Comparison of ENCODE assay signal across 12 cellular contexts in genomic region chr3:10198226-10198625, GRCh38. TPM values are rescaled to one million over a fixed set of nuclear protein-coding genes. Genes with fewer than 3 reads are reported as not detected.
DNase-seq lines count a peak whose midpoint lies in the region; ATAC-seq and TF ChIP-seq lines count a peak whose summit lies in the region.
"Had no signal": no experiment of that assay in that cellular context is flagged by ENCODE, and none has a peak within 500 bp of the region (broad histone marks: within the 10 kb centered on the region; RNA-seq: fewer than 3 reads in every experiment).

No MANE protein-coding gene starts in this region.

- CTCF ChIA-PET in T-cell (lab: Charles Lee): no interaction called here

- peak overlapping the region in 1 of 5 donors; percentile 16 for H3K9ac ChIP-seq in subcutaneous abdominal adipose tissue (ENCODE audit: low read length in 5 of 5)

- H3K9me3 Mint-ChIP-seq in activated CD4-positive, alpha-beta T cell treated with anti-CD3 and anti-CD28 coated beads, Interleukin-2, amount 10 ng/mL, durations not matched to agents 24 days and 14 days: no peaks in the 10 kb centered on the region
- no peaks in the 10 kb centered on the region for H3K9me3 Mint-ChIP-seq in T-cell
- H3K9me3 Mint-ChIP-seq: nephron progenitor cell had no signal

- no peaks in the 10 kb centered on the region for H3K27me3 ChIP-seq in esophagus squamous epithelium
- H3K27me3 ChIP-seq in subcutaneous abdominal adipose tissue (ENCODE audit: control insufficient read depth in 5 of 5, insufficient read depth in 4 of 5, low read length in 5 of 5): no peaks in the 10 kb centered on the region
- H3K27me3 ChIP-seq in prostate gland (replicated peaks; ENCODE audit: insufficient read depth): no peaks in the 10 kb centered on the region
- H3K27me3 ChIP-seq: cardiac muscle cell had no signal

- H3K4me3 Mint-ChIP-seq in activated CD4-positive, alpha-beta T cell treated with anti-CD3 and anti-CD28 coated beads, Interleukin-2, amount 10 ng/mL, durations not matched to agents 24 days and 14 days: peak overlapping the region; percentile 61
- H3K4me3 Mint-ChIP-seq in T-cell: peak overlapping the region in 1 of 3 donors; percentile 55

- H3K4me3 ChIP-seq in esophagus squamous epithelium (no peak overlapping the region), subcutaneous abdominal adipose tissue (ENCODE audit: low read depth in 1 of 5, low read length in 5 of 5) (no peak overlapping the region), prostate gland (no peak overlapping the region)
- H3K4me3 ChIP-seq: cardiac muscle cell had no signal

- TF ChIP-seq POLR2A in esophagus squamous epithelium (IDR thresholded peaks at IDR 0.05): no peak
- no peak for TF ChIP-seq POLR2A in prostate gland (IDR thresholded peaks at IDR 0.05)

- no peaks in the 10 kb centered on the region for H3K27me3 Mint-ChIP-seq in activated CD4-positive, alpha-beta T cell treated with anti-CD3 and anti-CD28 coated beads, Interleukin-2, amount 10 ng/mL, durations not matched to agents 24 days and 14 days
- no peaks in the 10 kb centered on the region for H3K27me3 Mint-ChIP-seq in T-cell

- H3K27ac ChIP-seq in esophagus squamous epithelium (peak overlapping the region; percentile 81 to 86 (median 84)), subcutaneous abdominal adipose tissue (ENCODE audit: low read depth, low read length) (peak overlapping the region; percentile 51), prostate gland (no peak overlapping the region)
- H3K27ac ChIP-seq: cardiac muscle cell had no signal

- H3K4me1 Mint-ChIP-seq in activated CD4-positive, alpha-beta T cell treated with anti-CD3 and anti-CD28 coated beads, Interleukin-2, amount 10 ng/mL, durations not matched to agents 24 days and 14 days: peaks cover 75% of the 10 kb centered on the region
- peaks cover 73 to 81% (median 77%) of the 10 kb centered on the region in 3 donors for H3K4me1 Mint-ChIP-seq in T-cell

- intact Hi-C loops in activated CD4-positive, alpha-beta T cell treated with anti-CD3 and anti-CD28 coated beads, Interleukin-2, amount 10 ng/mL, durations not matched to agents 24 days and 14 days (cut with micrococcal nuclease): loop anchor here (2.0 kb wide), 1 partner anchor 33 kb away; the partner anchor contains the start of gene IRAK2
- intact Hi-C loops in esophagus squamous epithelium (cut with DNase I): no loop called here
- intact Hi-C loops in prostate gland (cut with DNase I): no loop called here

- H3K9me3 ChIP-seq in esophagus squamous epithelium: no peaks in the 10 kb centered on the region
- no peaks in the 10 kb centered on the region for H3K9me3 ChIP-seq in subcutaneous abdominal adipose tissue (ENCODE audit: control insufficient read depth in 5 of 5, low read length in 5 of 5)
- no peaks in the 10 kb centered on the region for H3K9me3 ChIP-seq in prostate gland

- POLR2A ChIA-PET in T-cell (lab: Charles Lee): no interaction called here

- TF ChIP-seq CTCF in esophagus squamous epithelium (IDR thresholded peaks at IDR 0.05) (no peak), prostate gland (IDR thresholded peaks at IDR 0.05) (no peak)

- peak overlapping the region; percentile 90 for H3K27ac Mint-ChIP-seq in activated CD4-positive, alpha-beta T cell treated with anti-CD3 and anti-CD28 coated beads, Interleukin-2, amount 10 ng/mL, durations not matched to agents 24 days and 14 days
- H3K27ac Mint-ChIP-seq in T-cell: peak overlapping the region; percentile 92 to 95

- 69 to 72% methylated on average over 4 of the region's 4 CpGs for WGBS in esophagus squamous epithelium, 2 donors
- 83% methylated on average over 4 of the region's 4 CpGs for WGBS in prostate gland

- peaks cover 40 to 72% (median 48%) of the 10 kb centered on the region in 3 donors for H3K4me1 ChIP-seq in esophagus squamous epithelium
- H3K4me1 ChIP-seq in subcutaneous abdominal adipose tissue (ENCODE audit: control insufficient read depth in 5 of 5, insufficient read depth in 5 of 5, low read length in 5 of 5): peaks cover 13 to 52% (median 46%) of the 10 kb centered on the region in 5 donors
- peaks cover 19% of the 10 kb centered on the region for H3K4me1 ChIP-seq in prostate gland (replicated peaks)

- no peak for DNase-seq in activated CD4-positive, alpha-beta T cell treated with anti-CD3 and anti-CD28 coated beads, Interleukin-2, amount 10 ng/mL, durations not matched to agents 24 days and 14 days
- DNase-seq in activated CD4-positive, alpha-beta T cell treated with anti-CD3 and anti-CD28 coated beads, Interleukin-2, amount 50 U/mL, for 48 hours: no peak
- no peak for DNase-seq in T-cell
- DNase-seq in esophagus squamous epithelium (lab: John Stamatoyannopoulos, UW): no peak
- DNase-seq in prostate gland (ENCODE audit: low spot score): no peak
- DNase-seq: NCI-H1105 treated with DMSO at 0.1 percent for 48 hours, NCI-H69, nephron progenitor cell had no signal

- H3K36me3 ChIP-seq in esophagus squamous epithelium (peaks cover 0 to 12% (median 0%) of the 10 kb centered on the region in 3 donors), subcutaneous abdominal adipose tissue (ENCODE audit: control insufficient read depth in 5 of 5, insufficient read depth in 5 of 5, low read length in 5 of 5) (peaks cover 0 to 15% (median 13%) of the 10 kb centered on the region in 5 donors), prostate gland (no peaks in the 10 kb centered on the region)
- H3K36me3 ChIP-seq: cardiac muscle cell had no signal

- no peak for ATAC-seq in T-cell (replicated peaks in 1 of 4)
- ATAC-seq in GM19328 (IDR thresholded peaks at IDR 0.05; ENCODE audit: unreplicated experiment): no peak
- ATAC-seq in HG02852 (IDR thresholded peaks at IDR 0.05; ENCODE audit: unreplicated experiment): no peak

- H3K36me3 Mint-ChIP-seq in activated CD4-positive, alpha-beta T cell treated with anti-CD3 and anti-CD28 coated beads, Interleukin-2, amount 10 ng/mL, durations not matched to agents 24 days and 14 days (ENCODE audit: low read depth): peaks cover 11% of the 10 kb centered on the region
- H3K36me3 Mint-ChIP-seq in T-cell: peaks cover 14% of the 10 kb centered on the region

RNA-seq across cellular contexts. Expression of gene IRAK2, which starts 33.5 kb away (rescaled TPM):
- total RNA-seq in activated CD4-positive, alpha-beta T cell treated with anti-CD3 and anti-CD28 coated beads, Interleukin-2, amount 10 ng/mL, durations not matched to agents 24 days and 14 days: 4.5 and 5.1 TPM in 2 replicates
- total RNA-seq in T-cell (1 to 10 TPM; 2.9 to 5.0 (median 3.7) TPM), esophagus squamous epithelium (10 to 100 TPM in 2 of 4 donors, 1 to 10 TPM in 2; 4.4 to 23.3 (median 9.6) TPM), prostate gland (1 to 10 TPM; 5.1 to 7.6 TPM)

RNA-seq across cellular contexts. Expression of gene TATDN2, which starts 50.0 kb away (rescaled TPM):
- 70.9 and 74.4 TPM in 2 replicates for total RNA-seq in activated CD4-positive, alpha-beta T cell treated with anti-CD3 and anti-CD28 coated beads, Interleukin-2, amount 10 ng/mL, durations not matched to agents 24 days and 14 days
- total RNA-seq in T-cell (10 to 100 TPM; 58.9 to 82.3 (median 79.9) TPM), esophagus squamous epithelium (10 to 100 TPM; 12.6 to 20.6 (median 17.1) TPM), prostate gland (10 to 100 TPM; 25.4 to 27.1 TPM)

RNA-seq across cellular contexts. Expression of gene VHL, which starts 56.6 kb away (rescaled TPM):
- 62.8 and 65.2 TPM in 2 replicates for total RNA-seq in activated CD4-positive, alpha-beta T cell treated with anti-CD3 and anti-CD28 coated beads, Interleukin-2, amount 10 ng/mL, durations not matched to agents 24 days and 14 days
- total RNA-seq in T-cell (10 to 100 TPM; 57.2 to 75.0 (median 59.8) TPM), esophagus squamous epithelium (10 to 100 TPM; 30.4 to 38.7 (median 34.4) TPM), prostate gland (10 to 100 TPM; 59.5 to 67.7 TPM)

Comparison
In these comparisons a context has a peak if more than half of its experiments do, and no peak if none do; other contexts are left out.
1. H3K27ac ChIP-seq: peak in esophagus squamous epithelium (4 of 4) and subcutaneous abdominal adipose tissue (single experiment); none in prostate gland (0 of 2).